In the genomic region with DNA sequence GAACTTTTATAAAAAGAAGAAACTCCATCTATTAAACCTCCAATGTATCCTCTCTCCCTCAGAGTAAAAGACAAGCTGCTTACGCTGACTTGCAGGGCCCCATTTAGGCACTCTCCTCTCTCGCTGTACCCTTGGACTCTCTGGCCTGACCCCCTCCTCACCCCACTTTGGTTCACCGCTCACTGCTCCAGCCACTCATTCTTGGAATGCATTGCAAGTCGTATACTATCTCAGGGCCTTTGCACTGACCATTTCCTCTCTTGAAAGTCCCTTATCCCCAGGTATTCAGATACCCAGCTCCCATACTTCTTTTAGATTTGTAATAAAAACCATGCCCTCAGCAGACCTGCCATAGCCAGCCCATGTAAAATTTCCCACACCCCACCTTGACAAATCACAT, we compare ENCODE assay signal across 14 cellular contexts.
A peak's percentile ranks its signal among the peaks of the same experiment; 100 is the strongest.
DNase-seq lines count a peak whose midpoint lies in the region; ATAC-seq and TF ChIP-seq lines count a peak whose summit lies in the region.
"Had no signal": no experiment of that assay in that cellular context is flagged by ENCODE, and none has a peak within 500 bp of the region (broad histone marks: within the 10 kb centered on the region; RNA-seq: fewer than 3 reads in every experiment).

No MANE protein-coding gene starts in this region.

- no peak overlapping the region for H3K27ac ChIP-seq in HEK293 (ENCODE audit: extremely low read depth, low read depth, low read length)
- H3K27ac ChIP-seq in liver (ENCODE audit: low read depth in 1 of 2, low read length in 2 of 2) = peak overlapping the region; percentile 70 to 81
- peak overlapping the region; percentile 48 for H3K27ac ChIP-seq in trophoblast cell (ENCODE audit: low read depth, low read length)
- H3K27ac ChIP-seq: 22Rv1, BLaER1 had no signal

- H3K4ac ChIP-seq in trophoblast cell (ENCODE audit: low read depth, low read length) = peak overlapping the region; percentile 15

- peak overlapping the region; percentile 17 for H4K8ac ChIP-seq in trophoblast cell (ENCODE audit: low read depth, low read length)

- H3K36me3 ChIP-seq in HEK293 (ENCODE audit: control insufficient read depth in 2 of 2, insufficient read depth in 1 of 2, low read length in 2 of 2) (no peaks in the 10 kb centered on the region), liver (ENCODE audit: control insufficient read depth in 4 of 4, insufficient read depth in 3 of 4, low read depth in 1 of 4, low read length in 3 of 4) (no peaks in the 10 kb centered on the region), trophoblast cell (ENCODE audit: control insufficient read depth in 1 of 2, insufficient read depth in 2 of 2, low read length in 2 of 2) (no peaks in the 10 kb centered on the region)
- H3K36me3 ChIP-seq: BLaER1 had no signal

- TF ChIP-seq CTCF in HEK293 (tag by site-specific recombination; IDR thresholded peaks at IDR 0.05) (no peak), liver (IDR thresholded peaks at IDR 0.05; ENCODE audit: low read depth, low read length, missing input control) (no peak)

- H3K4me2 ChIP-seq in trophoblast cell (ENCODE audit: low read length) = no peak overlapping the region
- H3K4me2 ChIP-seq: BLaER1 had no signal

- DNase-seq in DMS53 (lab: John Stamatoyannopoulos, UW) (peak; percentile 41), DMS53 treated with DMSO at 0.1 percent for 48 hours (lab: John Stamatoyannopoulos, UW; ENCODE audit: unreplicated experiment) (no peak), trophoblast cell (no peak), NCI-H1105 (lab: John Stamatoyannopoulos, UW) (no peak)
- DNase-seq: Calu3; CD4-positive, alpha-beta memory T cell; GOT3; H7 had no signal

- peaks cover 42% of the 10 kb centered on the region for H3K79me1 ChIP-seq in trophoblast cell (ENCODE audit: low read length)

- H3K79me2 ChIP-seq in trophoblast cell (ENCODE audit: control insufficient read depth, insufficient read depth, low read length, poor library complexity) = peaks cover 15% of the 10 kb centered on the region

- H3K9me3 ChIP-seq in HEK293 (ENCODE audit: control insufficient read depth, insufficient read depth, low read depth, low read length) = no peaks in the 10 kb centered on the region
- H3K9me3 ChIP-seq in liver (ENCODE audit: control insufficient read depth in 4 of 4, low read length in 3 of 4) = no peaks in the 10 kb centered on the region
- H3K9me3 ChIP-seq in trophoblast cell (ENCODE audit: insufficient read depth, low read depth, low read length) = no peaks in the 10 kb centered on the region
- H3K9me3 ChIP-seq: BLaER1 had no signal

- peak overlapping the region; percentile 39 for H4K91ac ChIP-seq in trophoblast cell (ENCODE audit: low read depth, low read length)

- H2AFZ ChIP-seq in trophoblast cell (ENCODE audit: insufficient read depth, low read length, poor library complexity) = no peak overlapping the region

- H3K27me3 ChIP-seq in liver (ENCODE audit: control insufficient read depth in 4 of 4, insufficient read depth in 4 of 4, low read length in 3 of 4) (no peaks in the 10 kb centered on the region), trophoblast cell (ENCODE audit: insufficient read depth, low read length) (no peaks in the 10 kb centered on the region)
- H3K27me3 ChIP-seq: BLaER1 had no signal

- H2BK5ac ChIP-seq in trophoblast cell (ENCODE audit: low read depth, low read length, poor library complexity) = peak overlapping the region; percentile 45

- peak overlapping the region; percentile 82 for H2BK120ac ChIP-seq in trophoblast cell (ENCODE audit: insufficient read depth, low read length, poor library complexity)

- H2AK5ac ChIP-seq in trophoblast cell (ENCODE audit: low read length) = peak overlapping the region; percentile 77

- H4K12ac ChIP-seq in trophoblast cell (ENCODE audit: low read depth, low read length) = no peak overlapping the region

- H3K4me1 ChIP-seq in HEK293 (ENCODE audit: control insufficient read depth, insufficient read depth, low read length) = peaks cover 18% of the 10 kb centered on the region
- peaks cover 2 to 48% (median 7%) of the 10 kb centered on the region in 4 donors for H3K4me1 ChIP-seq in liver (ENCODE audit: control insufficient read depth in 4 of 4, insufficient read depth in 4 of 4, low read length in 3 of 4)
- peaks cover 22 to 30% of the 10 kb centered on the region in 2 experiments for H3K4me1 ChIP-seq in trophoblast cell (ENCODE audit: control insufficient read depth in 1 of 2, insufficient read depth in 2 of 2, low read length in 2 of 2)

- H3K14ac ChIP-seq in trophoblast cell (ENCODE audit: low read length) = peak overlapping the region; percentile 59

- no peak overlapping the region for H3K23ac ChIP-seq in trophoblast cell (ENCODE audit: low read length)

- no peak for TF ChIP-seq RAD21 in liver (IDR thresholded peaks at IDR 0.05)

- H3K4me3 ChIP-seq in HEK293 (ENCODE audit: low read depth, low read length) = no peak overlapping the region
- H3K4me3 ChIP-seq in liver (ENCODE audit: low read depth in 1 of 3, low read length in 3 of 3) = no peak overlapping the region
- no peak overlapping the region for H3K4me3 ChIP-seq in trophoblast cell (ENCODE audit: low read depth, low read length)
- H3K4me3 ChIP-seq: BLaER1 had no signal

- WGBS in liver = 79% methylated on average over 4 of the region's 4 CpGs
- WGBS in trophoblast cell (ENCODE audit: extremely low coverage, insufficient coverage, insufficient read length) = no CpG with 5 or more reads among the region's 4 CpGs

- H2BK12ac ChIP-seq in trophoblast cell (ENCODE audit: low read length) = peak overlapping the region; percentile 55

- H3K18ac ChIP-seq in trophoblast cell (ENCODE audit: low read length) = peak overlapping the region; percentile 57

- H3K9ac ChIP-seq in liver (ENCODE audit: low read depth in 1 of 2, low read length in 2 of 2) (peak overlapping the region in 1 of 2 donors; percentile 87), trophoblast cell (ENCODE audit: low read length) (no peak overlapping the region)
- H3K9ac ChIP-seq: BLaER1 had no signal

- no peak for ATAC-seq in GM18873 (IDR thresholded peaks at IDR 0.05; ENCODE audit: low FRiP score, unreplicated experiment)
- ATAC-seq: HCT116 had no signal

- POLR2A ChIA-PET in HEK293 (lab: Yijun Ruan, JAX) = no interaction called here

- CTCF ChIA-PET in HEK293 (lab: Yijun Ruan, JAX) = interaction anchor here (0.6 to 1.9 kb wide), 3 partner anchors 89 to 279 kb away, joined by 3 to 5 read pairs (median 3); no protein-coding TSS in a partner anchor

TF ChIP-seq in HEK293, 187 proteins besides CTCF, POLR2A, EP300 and RAD21:
- TF ChIP-seq ZNF654 (tag by site-specific recombination; IDR thresholded peaks at IDR 0.05; ENCODE audit: low read depth) (no peak), ZNF623 (tag by site-specific recombination; IDR thresholded peaks at IDR 0.05) (peak; percentile 63)

TF ChIP-seq in liver, 16 proteins besides CTCF, POLR2A, EP300 and RAD21:
- TF ChIP-seq JUND (IDR thresholded peaks at IDR 0.05) = no peak
- TF ChIP-seq TAF1 (conservative IDR thresholded peaks at IDR 0.05) = no peak
- TF ChIP-seq, protein P1, sequence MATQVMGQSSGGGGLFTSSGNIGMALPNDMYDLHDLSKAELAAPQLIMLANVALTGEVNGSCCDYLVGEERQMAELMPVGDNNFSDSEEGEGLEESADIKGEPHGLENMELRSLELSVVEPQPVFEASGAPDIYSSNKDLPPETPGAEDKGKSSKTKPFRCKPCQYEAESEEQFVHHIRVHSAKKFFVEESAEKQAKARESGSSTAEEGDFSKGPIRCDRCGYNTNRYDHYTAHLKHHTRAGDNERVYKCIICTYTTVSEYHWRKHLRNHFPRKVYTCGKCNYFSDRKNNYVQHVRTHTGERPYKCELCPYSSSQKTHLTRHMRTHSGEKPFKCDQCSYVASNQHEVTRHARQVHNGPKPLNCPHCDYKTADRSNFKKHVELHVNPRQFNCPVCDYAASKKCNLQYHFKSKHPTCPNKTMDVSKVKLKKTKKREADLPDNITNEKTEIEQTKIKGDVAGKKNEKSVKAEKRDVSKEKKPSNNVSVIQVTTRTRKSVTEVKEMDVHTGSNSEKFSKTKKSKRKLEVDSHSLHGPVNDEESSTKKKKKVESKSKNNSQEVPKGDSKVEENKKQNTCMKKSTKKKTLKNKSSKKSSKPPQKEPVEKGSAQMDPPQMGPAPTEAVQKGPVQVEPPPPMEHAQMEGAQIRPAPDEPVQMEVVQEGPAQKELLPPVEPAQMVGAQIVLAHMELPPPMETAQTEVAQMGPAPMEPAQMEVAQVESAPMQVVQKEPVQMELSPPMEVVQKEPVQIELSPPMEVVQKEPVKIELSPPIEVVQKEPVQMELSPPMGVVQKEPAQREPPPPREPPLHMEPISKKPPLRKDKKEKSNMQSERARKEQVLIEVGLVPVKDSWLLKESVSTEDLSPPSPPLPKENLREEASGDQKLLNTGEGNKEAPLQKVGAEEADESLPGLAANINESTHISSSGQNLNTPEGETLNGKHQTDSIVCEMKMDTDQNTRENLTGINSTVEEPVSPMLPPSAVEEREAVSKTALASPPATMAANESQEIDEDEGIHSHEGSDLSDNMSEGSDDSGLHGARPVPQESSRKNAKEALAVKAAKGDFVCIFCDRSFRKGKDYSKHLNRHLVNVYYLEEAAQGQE (IDR thresholded peaks at IDR 0.05) = no peak
- no peak for TF ChIP-seq HNF4A (conservative IDR thresholded peaks at IDR 0.05)
- TF ChIP-seq EGR1 (IDR thresholded peaks at IDR 0.05; ENCODE audit: low read depth in 2 of 2) = no peak
- no peak for TF ChIP-seq RXRA (IDR thresholded peaks at IDR 0.05)
